31 cellular contexts compared by ENCODE assay signal in genomic region chr16:19088341-19088916, GRCh38.
"Had no signal": no experiment of that assay in that cellular context is flagged by ENCODE, and none has a peak within 500 bp of the region (broad histone marks: within the 10 kb centered on the region; RNA-seq: fewer than 3 reads in every experiment).

No MANE protein-coding gene starts in this region.

- H3K27me3 ChIP-seq: gastroesophageal sphincter, hepatocyte, sigmoid colon, stomach, suprapubic skin, tibial nerve had no signal

- H3K27ac Mint-ChIP-seq: activated CD4-positive, alpha-beta T cell treated with anti-CD3 and anti-CD28 coated beads for 36 hours; activated CD8-positive, alpha-beta memory T cell treated with anti-CD3 and anti-CD28 coated beads, Interleukin-2, amount 10 ng/mL, durations not matched to agents 7 days and 5 days; activated CD8-positive, alpha-beta T cell treated with anti-CD3 and anti-CD28 coated beads, Interleukin-2, amount 10 ng/mL, durations not matched to agents 7 days and 5 days; activated naive CD4-positive, alpha-beta T cell treated with anti-CD3 and anti-CD28 coated beads, Interleukin-2, amount 50 U/mL, for 24 hours; activated naive CD8-positive, alpha-beta T cell treated with anti-CD3 and anti-CD28 coated beads, Interleukin-2, amount 50 U/mL, for 24 hours; activated T-helper 2 cell treated with anti-CD3 and anti-CD28 coated beads, Interferon-gamma antibody, Interleukin-2, Interleukin-4, amounts not matched to agents 10 μg/mL and 5 μg/mL and 100 μg/mL, durations not matched to agents 14 hours and 24 hours and 36 hours; memory B cell; naive thymus-derived CD8-positive, alpha-beta T cell; neural progenitor cell; stimulated activated memory B cell treated with anti-CD40 and anti-IgM and Interleukin-4, amounts not matched to agents 10 μg/mL and 1 μg/mL and 100 μg/mL, for 72 hours; T-helper 2 cell treated with Interferon-gamma antibody and Interleukin-4, amounts not matched to agents 5 μg/mL and 100 μg/mL, for 36 hours had no signal

- H3K9me3 Mint-ChIP-seq: activated naive CD4-positive, alpha-beta T cell treated with anti-CD3 and anti-CD28 coated beads, Interleukin-2, amount 50 U/mL, for 24 hours; central memory CD8-positive, alpha-beta T cell had no signal

- H3K4me3 Mint-ChIP-seq: activated CD4-positive, alpha-beta T cell treated with anti-CD3 and anti-CD28 coated beads for 36 hours; activated CD8-positive, alpha-beta memory T cell treated with anti-CD3 and anti-CD28 coated beads, Interleukin-2, amount 10 ng/mL, durations not matched to agents 7 days and 5 days; activated CD8-positive, alpha-beta T cell treated with anti-CD3 and anti-CD28 coated beads, Interleukin-2, amount 10 ng/mL, durations not matched to agents 7 days and 5 days; activated naive CD4-positive, alpha-beta T cell treated with anti-CD3 and anti-CD28 coated beads, Interleukin-2, amount 50 U/mL, for 24 hours; activated naive CD8-positive, alpha-beta T cell treated with anti-CD3 and anti-CD28 coated beads, Interleukin-2, amount 50 U/mL, for 24 hours; central memory CD8-positive, alpha-beta T cell; dendritic cell treated with granulocyte-macrophage colony-stimulating factor and Interleukin-4, amounts not matched to agents 40 ng/mL and 50 ng/mL, for 4 days; memory B cell; naive thymus-derived CD8-positive, alpha-beta T cell; neural progenitor cell; stimulated activated memory B cell treated with anti-CD40 and anti-IgM and Interleukin-4, amounts not matched to agents 10 μg/mL and 1 μg/mL and 100 μg/mL, for 72 hours; T-helper 2 cell treated with Interferon-gamma antibody and Interleukin-4, amounts not matched to agents 5 μg/mL and 100 μg/mL, for 36 hours had no signal

- H3K4me3 ChIP-seq: gastroesophageal sphincter, hepatocyte, neural progenitor cell, psoas muscle, sigmoid colon, stomach, suprapubic skin, tibial nerve had no signal

- H3K27ac ChIP-seq: gastroesophageal sphincter, hepatocyte, neural progenitor cell, parathyroid adenoma, sigmoid colon, stomach, suprapubic skin, tibial nerve had no signal

- H3K36me3 ChIP-seq: gastroesophageal sphincter, neural progenitor cell, sigmoid colon, stomach, suprapubic skin, tibial nerve had no signal

- H3K36me3 Mint-ChIP-seq: activated naive CD4-positive, alpha-beta T cell treated with anti-CD3 and anti-CD28 coated beads, Interleukin-2, amount 50 U/mL, for 24 hours; naive thymus-derived CD8-positive, alpha-beta T cell; neural progenitor cell had no signal

- H3K4me1 Mint-ChIP-seq: central memory CD8-positive, alpha-beta T cell; memory B cell had no signal

- DNase-seq: activated CD4-positive, alpha-beta T cell treated with anti-CD3 and anti-CD28 coated beads for 36 hours; activated CD4-positive, CD25-positive, alpha-beta regulatory T cell; activated CD8-positive, alpha-beta memory T cell treated with anti-CD3 and anti-CD28 coated beads, Interleukin-2, amount 10 ng/mL, durations not matched to agents 7 days and 5 days; activated CD8-positive, alpha-beta T cell treated with anti-CD3 and anti-CD28 coated beads, Interleukin-2, amount 10 ng/mL, durations not matched to agents 7 days and 5 days; activated naive CD8-positive, alpha-beta T cell treated with anti-CD3 and anti-CD28 coated beads, Interleukin-2, amount 50 U/mL, for 24 hours; activated T-cell treated with anti-CD3 and anti-CD28 coated beads, Interleukin-2, amount 50 U/mL, for 48 hours; amygdala; effector CD8-positive, alpha-beta T cell; erythroblast; islet precursor cell; left cardiac atrium; naive thymus-derived CD8-positive, alpha-beta T cell; occipital lobe; psoas muscle; sigmoid colon; small intestine; stimulated activated CD4-positive, alpha-beta T cell treated with anti-CD3 and anti-CD28 coated beads, Interleukin-4, amount 100 ng/mL, for 24 hours; stomach had no signal
